Comparison of ENCODE assay signal across 27 cellular contexts in the genomic region with DNA sequence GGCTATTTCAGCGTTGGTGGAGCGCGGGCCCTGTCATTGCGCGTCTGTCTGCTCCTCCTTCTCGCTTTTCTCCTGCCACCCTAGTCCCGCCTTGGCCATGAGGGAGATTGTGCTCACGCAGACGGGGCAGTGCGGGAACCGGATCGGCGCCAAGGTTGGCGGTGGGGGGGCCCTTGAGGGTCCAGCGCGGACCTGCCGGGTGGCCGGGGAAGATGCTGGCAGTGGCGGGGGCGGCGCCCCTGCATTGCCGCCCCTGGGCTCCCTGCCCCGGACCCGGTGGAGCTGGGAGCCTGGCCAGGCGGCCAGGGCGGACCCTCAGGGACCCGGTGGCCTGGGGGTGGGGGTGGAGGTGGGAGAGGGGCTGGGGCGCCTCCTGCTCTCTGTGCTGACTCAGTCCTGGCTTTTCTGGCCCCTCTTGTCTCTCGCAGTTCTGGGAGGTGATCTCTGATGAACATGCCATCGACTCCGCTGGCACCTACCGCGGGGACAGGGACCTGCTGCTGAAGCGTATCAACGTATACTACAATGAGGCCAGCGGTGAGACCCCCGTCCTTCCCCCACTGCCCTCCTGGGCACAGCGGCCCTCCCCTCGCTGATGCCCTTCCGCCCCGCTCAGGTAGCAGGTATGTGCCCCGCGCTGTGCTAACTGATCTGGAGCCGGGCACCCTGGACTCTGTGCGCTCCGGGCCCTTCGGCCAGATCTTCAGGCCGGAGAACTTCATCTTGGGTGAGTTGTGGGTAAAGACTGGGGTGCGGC. TPM values are rescaled to one million over a fixed set of nuclear protein-coding genes. Genes with fewer than 3 reads are reported as not detected.
"Had no signal": no experiment of that assay in that cellular context is flagged by ENCODE, and none has a peak within 500 bp of the region (broad histone marks: within the 10 kb centered on the region; RNA-seq: fewer than 3 reads in every experiment).

No MANE protein-coding gene starts in this region.

- H3K4me1 ChIP-seq: breast epithelium had no signal

- H3K27ac ChIP-seq: breast epithelium, SK-N-MC had no signal

- H3K36me3 Mint-ChIP-seq: activated naive CD8-positive, alpha-beta T cell treated with anti-CD3 and anti-CD28 coated beads, Interleukin-2, amount 10 ng/mL, durations not matched to agents 7 days and 5 days had no signal

- H3K9me3 Mint-ChIP-seq: activated naive CD8-positive, alpha-beta T cell treated with anti-CD3 and anti-CD28 coated beads, Interleukin-2, amount 10 ng/mL, durations not matched to agents 7 days and 5 days; T-helper 2 cell treated with Interferon-gamma antibody and Interleukin-4, amounts not matched to agents 5 μg/mL and 100 μg/mL, for 36 hours had no signal

- H3K4me3 ChIP-seq: adrenal gland, breast epithelium, MG63, SK-N-MC had no signal

- H3K27me3 Mint-ChIP-seq: activated naive CD8-positive, alpha-beta T cell treated with anti-CD3 and anti-CD28 coated beads, Interleukin-2, amount 10 ng/mL, durations not matched to agents 7 days and 5 days had no signal

- H3K27me3 ChIP-seq: adrenal gland, breast epithelium, MG63 had no signal

- H3K36me3 ChIP-seq: adrenal gland, breast epithelium, MG63 had no signal

- DNase-seq: activated CD4-positive, alpha-beta T cell treated with anti-CD3 and anti-CD28 coated beads for 4 hours; activated CD8-positive, alpha-beta memory T cell treated with anti-CD3 and anti-CD28 coated beads, Interleukin-2, amount 50 U/mL, for 48 hours; activated CD8-positive, alpha-beta T cell treated with anti-CD3 and anti-CD28 coated beads, Interleukin-2, amount 10 ng/mL, durations not matched to agents 7 days and 5 days; activated naive CD4-positive, alpha-beta T cell treated with anti-CD3 and anti-CD28 coated beads, Interleukin-2, amount 50 U/mL, for 16 hours; activated naive CD8-positive, alpha-beta T cell treated with anti-CD3 and anti-CD28 coated beads, Interleukin-2, amount 10 ng/mL, durations not matched to agents 7 days and 5 days; activated T-cell treated with anti-CD3 and anti-CD28 coated beads, Interleukin-2, amount 50 U/mL, for 1 hour; adrenal gland; anterior cingulate cortex; caudate nucleus; NCI-H1105; NCI-H1436; NCI-H1694 treated with DMSO at 0.1 percent for 48 hours; NCI-H2029 treated with DMSO at 0.1 percent for 48 hours; NCI-H510A; NCI-H526 treated with DMSO at 0.1 percent for 48 hours; NK-92 treated with Interleukin-12 subunit alpha and Interleukin-12 subunit beta, amount 100 ng/mL, for 24 hours; OCI-M1; RPMI8226; SW 1271 had no signal

- H3K9me3 ChIP-seq: adrenal gland, breast epithelium, MG63 had no signal

- ATAC-seq: activated CD4-positive, CD25-positive, alpha-beta regulatory T cell treated with anti-CD3 and anti-CD28 coated beads, Interleukin-2, amount 50 U/mL, for 24 hours; activated CD8-positive, alpha-beta T cell treated with anti-CD3 and anti-CD28 coated beads, Interleukin-2, amount 10 ng/mL, durations not matched to agents 7 days and 5 days; Panc1; Right ventricle myocardium inferior had no signal

- H3K4me1 Mint-ChIP-seq: activated naive CD8-positive, alpha-beta T cell treated with anti-CD3 and anti-CD28 coated beads, Interleukin-2, amount 10 ng/mL, durations not matched to agents 7 days and 5 days had no signal

- H3K27ac Mint-ChIP-seq: activated CD8-positive, alpha-beta T cell treated with anti-CD3 and anti-CD28 coated beads, Interleukin-2, amount 10 ng/mL, durations not matched to agents 7 days and 5 days; activated naive CD8-positive, alpha-beta T cell treated with anti-CD3 and anti-CD28 coated beads, Interleukin-2, amount 10 ng/mL, durations not matched to agents 7 days and 5 days; T-helper 2 cell treated with Interferon-gamma antibody and Interleukin-4, amounts not matched to agents 5 μg/mL and 100 μg/mL, for 36 hours had no signal

- H3K4me3 Mint-ChIP-seq: activated CD8-positive, alpha-beta T cell treated with anti-CD3 and anti-CD28 coated beads, Interleukin-2, amount 10 ng/mL, durations not matched to agents 7 days and 5 days; activated naive CD8-positive, alpha-beta T cell treated with anti-CD3 and anti-CD28 coated beads, Interleukin-2, amount 10 ng/mL, durations not matched to agents 7 days and 5 days; T-helper 2 cell treated with Interferon-gamma antibody and Interleukin-4, amounts not matched to agents 5 μg/mL and 100 μg/mL, for 36 hours had no signal

RNA-seq across cellular contexts. Expression of gene MAP1LC3C, which starts 58.3 kb away (rescaled TPM):
- total RNA-seq: activated CD8-positive, alpha-beta T cell treated with anti-CD3 and anti-CD28 coated beads, Interleukin-2, amount 10 ng/mL, durations not matched to agents 7 days and 5 days; activated naive CD8-positive, alpha-beta T cell treated with anti-CD3 and anti-CD28 coated beads, Interleukin-2, amount 10 ng/mL, durations not matched to agents 7 days and 5 days; T-helper 1 cell treated with Interleukin-12 subunit alpha and Interleukin-12 subunit beta and Interleukin-4 antibody, amounts not matched to agents 30 ng/mL and 1 ng/mL, for 36 hours had no signal
